In the genomic region with DNA sequence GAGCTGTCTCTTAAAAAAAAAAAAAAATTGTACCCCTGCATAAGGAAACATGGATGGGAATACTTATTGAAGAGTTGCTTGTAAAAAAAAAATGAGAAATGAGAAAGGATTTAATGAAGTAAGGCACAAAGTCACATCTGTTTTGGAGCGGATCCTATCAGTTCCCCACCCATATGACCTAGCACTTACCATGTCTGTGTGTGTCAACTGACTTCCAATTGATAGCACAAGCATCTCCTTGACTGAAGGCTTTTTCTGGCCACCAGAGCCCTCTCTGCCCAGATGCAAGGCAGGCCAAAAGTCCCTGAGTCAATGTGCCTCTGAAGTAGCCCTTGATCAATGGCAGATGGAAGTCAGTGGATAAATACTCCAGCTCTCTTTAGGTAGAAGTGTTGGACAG, we compare ENCODE assay signal across 22 cellular contexts.
"Had no signal": no experiment of that assay in that cellular context is flagged by ENCODE, and none has a peak within 500 bp of the region (broad histone marks: within the 10 kb centered on the region; RNA-seq: fewer than 3 reads in every experiment).

No MANE protein-coding gene starts in this region.

- H3K27me3 Mint-ChIP-seq: activated CD8-positive, alpha-beta memory T cell treated with anti-CD3 and anti-CD28 coated beads, Interleukin-2, amount 10 ng/mL, durations not matched to agents 7 days and 5 days; activated naive CD4-positive, alpha-beta T cell treated with anti-CD3 and anti-CD28 coated beads, Interleukin-2, amount 50 U/mL, for 24 hours; activated T-cell treated with anti-CD3 and anti-CD28 coated beads, Interleukin-2, amount 50 U/mL, for 24 hours had no signal

- H3K4me3 Mint-ChIP-seq: activated B cell treated with CpG ODN at 0.5 μM for 24 hours; activated CD4-positive, alpha-beta T cell treated with anti-CD3 and anti-CD28 coated beads, Interleukin-2, amount 10 ng/mL, durations not matched to agents 24 days and 14 days; activated CD8-positive, alpha-beta memory T cell treated with anti-CD3 and anti-CD28 coated beads, Interleukin-2, amount 10 ng/mL, durations not matched to agents 7 days and 5 days; activated naive CD4-positive, alpha-beta T cell treated with anti-CD3 and anti-CD28 coated beads, Interleukin-2, amount 50 U/mL, for 24 hours; activated T-cell treated with anti-CD3 and anti-CD28 coated beads, Interleukin-2, amount 50 U/mL, for 24 hours; activated T-helper 1 cell treated with anti-CD3 and anti-CD28 coated beads, Interleukin-12 subunit alpha, Interleukin-12 subunit beta, Interleukin-2, Interleukin-4 antibody, amounts not matched to agents 30 ng/mL and 10 ng/mL and 1 ng/mL, durations not matched to agents 14 hours and 24 hours and 36 hours had no signal

- H2AFZ ChIP-seq: PC-9 had no signal

- H3K9me3 Mint-ChIP-seq: activated CD4-positive, alpha-beta T cell treated with anti-CD3 and anti-CD28 coated beads, Interleukin-2, amount 10 ng/mL, durations not matched to agents 24 days and 14 days; activated naive CD4-positive, alpha-beta T cell treated with anti-CD3 and anti-CD28 coated beads, Interleukin-2, amount 50 U/mL, for 24 hours; activated T-cell treated with anti-CD3 and anti-CD28 coated beads, Interleukin-2, amount 50 U/mL, for 24 hours; activated T-helper 1 cell treated with anti-CD3 and anti-CD28 coated beads, Interleukin-12 subunit alpha, Interleukin-12 subunit beta, Interleukin-2, Interleukin-4 antibody, amounts not matched to agents 30 ng/mL and 10 ng/mL and 1 ng/mL, durations not matched to agents 14 hours and 24 hours and 36 hours had no signal

- H3K36me3 Mint-ChIP-seq: activated CD8-positive, alpha-beta memory T cell treated with anti-CD3 and anti-CD28 coated beads, Interleukin-2, amount 10 ng/mL, durations not matched to agents 7 days and 5 days had no signal

- H3K4me2 ChIP-seq: KMS-11, PC-9 had no signal

- H3K9ac ChIP-seq: KMS-11 had no signal

- H3K27ac ChIP-seq: KMS-11, PC-9, SK-N-MC had no signal

- H3K4me1 Mint-ChIP-seq: activated B cell treated with CpG ODN at 0.5 μM for 24 hours; activated CD4-positive, alpha-beta T cell treated with anti-CD3 and anti-CD28 coated beads, Interleukin-2, amount 10 ng/mL, durations not matched to agents 24 days and 14 days; activated naive CD4-positive, alpha-beta T cell treated with anti-CD3 and anti-CD28 coated beads, Interleukin-2, amount 50 U/mL, for 24 hours had no signal

- ATAC-seq: activated CD8-positive, alpha-beta memory T cell treated with anti-CD3 and anti-CD28 coated beads, Interleukin-2, amount 10 ng/mL, durations not matched to agents 7 days and 5 days had no signal

- DNase-seq: activated B cell treated with CpG ODN at 0.5 μM for 24 hours; activated CD4-positive, alpha-beta T cell treated with anti-CD3 and anti-CD28 coated beads for 1 hour; activated CD4-positive, alpha-beta T cell treated with anti-CD3 and anti-CD28 coated beads, Interleukin-2, amount 10 ng/mL, durations not matched to agents 24 days and 14 days; activated CD4-positive, alpha-beta T cell treated with anti-CD3 and anti-CD28 coated beads, Interleukin-2, amount 50 U/mL, for 48 hours; activated CD8-positive, alpha-beta memory T cell treated with anti-CD3 and anti-CD28 coated beads, Interleukin-2, amount 10 ng/mL, durations not matched to agents 7 days and 5 days; activated effector memory CD4-positive, alpha-beta T cell treated with Interleukin-2 at 50 U/mL for 16 hours; activated naive CD4-positive, alpha-beta T cell; activated T-cell treated with anti-CD3 and anti-CD28 coated beads, Interleukin-2, amount 50 U/mL, for 24 hours; aorta; central memory CD4-positive, alpha-beta T cell; NCI-H1092; NCI-H1417; NCI-H1930; NCI-H2171 treated with DMSO at 0.1 percent for 48 hours; NCI-H226; NCI-H69; PC-9; T-helper 1 cell had no signal

- H3K27ac Mint-ChIP-seq: activated B cell treated with CpG ODN at 0.5 μM for 24 hours; activated CD4-positive, alpha-beta T cell treated with anti-CD3 and anti-CD28 coated beads, Interleukin-2, amount 10 ng/mL, durations not matched to agents 24 days and 14 days; activated CD8-positive, alpha-beta memory T cell treated with anti-CD3 and anti-CD28 coated beads, Interleukin-2, amount 10 ng/mL, durations not matched to agents 7 days and 5 days; activated naive CD4-positive, alpha-beta T cell treated with anti-CD3 and anti-CD28 coated beads, Interleukin-2, amount 50 U/mL, for 24 hours; activated T-cell treated with anti-CD3 and anti-CD28 coated beads, Interleukin-2, amount 50 U/mL, for 24 hours; activated T-helper 1 cell treated with anti-CD3 and anti-CD28 coated beads, Interleukin-12 subunit alpha, Interleukin-12 subunit beta, Interleukin-2, Interleukin-4 antibody, amounts not matched to agents 30 ng/mL and 10 ng/mL and 1 ng/mL, durations not matched to agents 14 hours and 24 hours and 36 hours had no signal

- H3K4me3 ChIP-seq: PC-9, SK-N-MC had no signal
